ENCODE assay signal across 16 cellular contexts in the genomic region with DNA sequence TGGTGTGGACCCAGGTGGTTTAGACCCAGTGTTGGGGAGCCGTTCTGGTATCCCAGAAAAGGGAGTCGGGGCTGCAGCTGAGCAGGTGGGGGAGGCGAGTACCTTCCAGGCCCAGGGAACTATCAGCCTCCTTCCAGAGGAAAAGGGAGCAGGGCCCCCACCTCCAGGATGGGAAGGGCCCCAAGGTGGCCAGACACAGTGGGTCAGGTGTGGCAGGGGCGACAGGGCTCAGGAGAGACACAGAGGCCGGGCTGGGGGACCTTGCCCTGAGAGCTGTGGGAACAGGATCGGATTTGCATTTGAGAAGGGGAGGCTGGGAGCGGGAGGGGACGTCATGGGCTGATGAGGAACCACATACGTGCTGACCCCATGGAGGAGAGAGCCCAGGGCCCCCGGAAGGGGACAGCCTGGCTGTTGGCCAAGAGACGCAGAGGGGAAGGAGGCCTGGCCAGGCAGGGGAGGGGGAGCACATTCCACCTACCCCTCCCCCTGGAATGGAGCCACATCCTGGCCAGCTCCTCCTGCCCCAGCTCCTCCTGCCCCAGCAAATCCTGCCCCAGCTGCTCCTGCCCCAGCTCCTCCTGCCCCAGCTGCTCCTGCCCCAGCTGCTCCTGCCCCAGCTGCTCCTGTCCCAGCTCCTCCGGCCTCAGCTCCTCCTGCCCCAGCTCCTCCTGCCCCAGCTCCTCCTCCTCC. TPM values are rescaled to one million over a fixed set of nuclear protein-coding genes. Genes with fewer than 3 reads are reported as not detected.
DNase-seq lines count a peak whose midpoint lies in the region; ATAC-seq, FAIRE-seq and TF ChIP-seq lines count a peak whose summit lies in the region.
"Had no signal": no experiment of that assay in that cellular context is flagged by ENCODE, and none has a peak within 500 bp of the region (broad histone marks: within the 10 kb centered on the region; RNA-seq: fewer than 3 reads in every experiment).

No MANE protein-coding gene starts in this region.

- peaks cover 85% of the 10 kb centered on the region for H3K4me1 ChIP-seq in HepG2 (ENCODE audit: insufficient read depth, low read length)

- peak overlapping the region; percentile 87 for H3K4me2 ChIP-seq in HepG2 (ENCODE audit: low read depth, low read length)

- no peaks in the 10 kb centered on the region for H3K27me3 ChIP-seq in HepG2 (ENCODE audit: control insufficient read depth in 1 of 2, insufficient read depth in 2 of 2, low read length in 2 of 2)

- WGBS in HepG2 (ENCODE audit: low lambda C conversion rate): under 1% methylated on average over 10 of the region's 12 CpGs

- CTCF ChIA-PET in HepG2 (lab: Yijun Ruan, JAX; ENCODE audit: low intra/inter-chr PET ratio, low total read pairs): no interaction called here

- peak overlapping the region; percentile 77 for H3K9ac ChIP-seq in HepG2 (ENCODE audit: insufficient read depth, low read depth, low read length)

- intact Hi-C loops in left cardiac atrium (cut with DNase I): no loop called here
- intact Hi-C loops in left ventricle myocardium superior (cut with micrococcal nuclease): no loop called here
- intact Hi-C loops in HepG2 (cut with micrococcal nuclease; ENCODE audit: unreplicated experiment): loop anchor here (2.0 to 5.0 kb wide), 2 partner anchors 15 to 65 kb away; a partner anchor contains a TSS

- peaks cover 11% of the 10 kb centered on the region for H3K79me2 ChIP-seq in HepG2 (ENCODE audit: insufficient read depth, low read length)

- POLR2A ChIA-PET in HepG2 (lab: Yijun Ruan, JAX): interaction anchor here (0.9 to 6.6 kb wide), 9 partner anchors 9 to 68 kb away, joined by 3 to 80 read pairs (median 5); a partner anchor contains a TSS

- H3K4me3 ChIP-seq in HepG2 (replicated peaks in 1 of 3; ENCODE audit: insufficient read depth in 1 of 3, low read depth in 2 of 3, low read length in 3 of 3): peak overlapping the region; percentile 61 to 81 (median 63); a peak in 5 of 6 replicates
- H3K4me3 ChIP-seq: HAP-1 had no signal

- peak overlapping the region; percentile 87 for H3K27ac ChIP-seq in HepG2 (ENCODE audit: extremely low read length, insufficient read depth, low read length)

- H2AFZ ChIP-seq in HepG2 (ENCODE audit: low read length): no peak overlapping the region

- in situ Hi-C loops in HepG2 (cut with HindIII; ENCODE audit: extremely low pct_ligation_motif_present, low pct_unique_long_range_greater_than_20kb): no loop called here

- peak; percentile 55 for DNase-seq in left cardiac atrium
- DNase-seq in left ventricle myocardium superior: no peak
- peak; percentile 71 for DNase-seq in astrocyte of the hippocampus (ENCODE audit: low read depth, low spot score)
- peak; percentile 92 for DNase-seq in HepG2 (ENCODE audit: low spot score)
- DNase-seq in activated T-cell treated with anti-CD3 and anti-CD28 coated beads, Interleukin-2, amount 50 U/mL, for 1 hour: no peak
- DNase-seq in SIG-M5 (lab: John Stamatoyannopoulos, UW): no peak
- no peak for DNase-seq in T-helper 1 cell
- DNase-seq: activated CD4-positive, alpha-beta T cell treated with anti-CD3 and anti-CD28 coated beads, Interleukin-2, amount 50 U/mL, for 4 hours; activated gamma-delta T cell treated with Interleukin-2 at 50 U/mL for 16 hours; KG1; NCI-H2029 treated with DMSO at 0.1 percent for 48 hours; posterior cingulate gyrus; stimulated activated CD4-positive, alpha-beta T cell treated with anti-CD3 and anti-CD28 coated beads, Interleukin-4, amount 100 ng/mL, for 4 hours; stimulated activated naive CD4-positive, alpha-beta T cell had no signal

- no peaks in the 10 kb centered on the region; a peak in 1 of 5 replicates for H3K36me3 ChIP-seq in HepG2 (replicated peaks in 1 of 2; ENCODE audit: control insufficient read depth in 1 of 2, insufficient read depth in 2 of 2, low read length in 2 of 2)
- H3K36me3 ChIP-seq: HAP-1 had no signal

- TF ChIP-seq POLR2A in HepG2 (IDR thresholded peaks at IDR 0.05; ENCODE audit: insufficient read depth in 1 of 2, low read depth in 2 of 2, low read length in 2 of 2): no peak

- peak; percentile 14; the same call in 1 of the 2 replicates for TF ChIP-seq CTCF in HepG2 (CRISPR knock-in tag; IDR thresholded peaks at IDR 0.05)

- no peak for TF ChIP-seq RAD21 in HepG2 (CRISPR knock-in tag; IDR thresholded peaks at IDR 0.05)

- ATAC-seq in left cardiac atrium (peak in 1 of 2 donors; percentile 8), left ventricle myocardium superior (no peak), HepG2 (peak; percentile 83), HG02623 (IDR thresholded peaks at IDR 0.05; ENCODE audit: unreplicated experiment) (no peak)

- FAIRE-seq in HepG2 (lab: Jason Lieb, UNC): peak; percentile 94

- H4K20me1 ChIP-seq in HepG2 (ENCODE audit: insufficient read depth, low read length): no peaks in the 10 kb centered on the region

- H3K9me3 ChIP-seq in HepG2 (ENCODE audit: low read length): no peaks in the 10 kb centered on the region
- H3K9me3 ChIP-seq: HAP-1 had no signal

- BruUV-seq in HepG2 (replicated peaks; lab: Mats Ljungman, UMichigan): no TSS peak

- TF ChIP-seq EP300 in HepG2 (IDR thresholded peaks at IDR 0.05; ENCODE audit: low read depth in 2 of 2, low read length in 2 of 2): peak in 1 of 2 experiments; percentile 80; a peak in 2 of 4 replicates
- peak; percentile 55; the same call in 1 of the 2 replicates for TF ChIP-seq EP300 in HepG2 (CRISPR knock-in tag; IDR thresholded peaks at IDR 0.05; ENCODE audit: borderline replicate concordance)

TF ChIP-seq in HepG2, 621 proteins besides CTCF, POLR2A, EP300 and RAD21 (continues in another document):
- TF ChIP-seq ATM (IDR thresholded peaks at IDR 0.05; ENCODE audit: borderline replicate concordance) (no peak), MIER3 (CRISPR knock-in tag; IDR thresholded peaks at IDR 0.05; ENCODE audit: borderline replicate concordance) (no peak; the same call in 1 of the 2 replicates), ZNF749 (CRISPR knock-in tag; IDR thresholded peaks at IDR 0.05; ENCODE audit: borderline replicate concordance) (no peak), ZNF557 (CRISPR knock-in tag; IDR thresholded peaks at IDR 0.05) (no peak)
- TF ChIP-seq, protein P1, sequence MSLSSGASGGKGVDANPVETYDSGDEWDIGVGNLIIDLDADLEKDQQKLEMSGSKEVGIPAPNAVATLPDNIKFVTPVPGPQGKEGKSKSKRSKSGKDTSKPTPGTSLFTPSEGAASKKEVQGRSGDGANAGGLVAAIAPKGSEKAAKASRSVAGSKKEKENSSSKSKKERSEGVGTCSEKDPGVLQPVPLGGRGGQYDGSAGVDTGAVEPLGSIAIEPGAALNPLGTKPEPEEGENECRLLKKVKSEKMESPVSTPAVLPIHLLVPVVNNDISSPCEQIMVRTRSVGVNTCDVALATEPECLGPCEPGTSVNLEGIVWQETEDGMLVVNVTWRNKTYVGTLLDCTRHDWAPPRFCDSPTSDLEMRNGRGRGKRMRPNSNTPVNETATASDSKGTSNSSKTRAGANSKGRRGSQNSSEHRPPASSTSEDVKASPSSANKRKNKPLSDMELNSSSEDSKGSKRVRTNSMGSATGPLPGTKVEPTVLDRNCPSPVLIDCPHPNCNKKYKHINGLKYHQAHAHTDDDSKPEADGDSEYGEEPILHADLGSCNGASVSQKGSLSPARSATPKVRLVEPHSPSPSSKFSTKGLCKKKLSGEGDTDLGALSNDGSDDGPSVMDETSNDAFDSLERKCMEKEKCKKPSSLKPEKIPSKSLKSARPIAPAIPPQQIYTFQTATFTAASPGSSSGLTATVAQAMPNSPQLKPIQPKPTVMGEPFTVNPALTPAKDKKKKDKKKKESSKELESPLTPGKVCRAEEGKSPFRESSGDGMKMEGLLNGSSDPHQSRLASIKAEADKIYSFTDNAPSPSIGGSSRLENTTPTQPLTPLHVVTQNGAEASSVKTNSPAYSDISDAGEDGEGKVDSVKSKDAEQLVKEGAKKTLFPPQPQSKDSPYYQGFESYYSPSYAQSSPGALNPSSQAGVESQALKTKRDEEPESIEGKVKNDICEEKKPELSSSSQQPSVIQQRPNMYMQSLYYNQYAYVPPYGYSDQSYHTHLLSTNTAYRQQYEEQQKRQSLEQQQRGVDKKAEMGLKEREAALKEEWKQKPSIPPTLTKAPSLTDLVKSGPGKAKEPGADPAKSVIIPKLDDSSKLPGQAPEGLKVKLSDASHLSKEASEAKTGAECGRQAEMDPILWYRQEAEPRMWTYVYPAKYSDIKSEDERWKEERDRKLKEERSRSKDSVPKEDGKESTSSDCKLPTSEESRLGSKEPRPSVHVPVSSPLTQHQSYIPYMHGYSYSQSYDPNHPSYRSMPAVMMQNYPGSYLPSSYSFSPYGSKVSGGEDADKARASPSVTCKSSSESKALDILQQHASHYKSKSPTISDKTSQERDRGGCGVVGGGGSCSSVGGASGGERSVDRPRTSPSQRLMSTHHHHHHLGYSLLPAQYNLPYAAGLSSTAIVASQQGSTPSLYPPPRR (CRISPR knock-in tag; IDR thresholded peaks at IDR 0.05; ENCODE audit: borderline replicate concordance): peak; percentile 77

RNA-seq across cellular contexts. Expression of a gene that starts 9.7 kb away (rescaled TPM):
- 10 to 100 TPM; 30.3 to 38.7 TPM for total RNA-seq in left cardiac atrium
- 10.5 TPM for total RNA-seq in left ventricle myocardium superior
- total RNA-seq in HepG2 (2016; rRNA removed; fragmentation: Illumina TruSeq; extraction: Trizol): 21.5 and 26.3 TPM in 2 replicates
- total RNA-seq in HepG2 (2016; cell fraction: cytosol; rRNA removed; fragmentation: Illumina TruSeq; extraction: Trizol; ENCODE audit: low read depth): 11.5 and 11.7 TPM in 2 replicates
- 19.4 and 28.8 TPM in 2 replicates for total RNA-seq in HepG2 (2016; cell fraction: insoluble cytoplasmic fraction; rRNA removed; fragmentation: Illumina TruSeq; extraction: Trizol)
- total RNA-seq in HepG2 (2016; cell fraction: membrane; rRNA removed; fragmentation: Illumina TruSeq; extraction: Trizol): 34.4 and 35.6 TPM in 2 replicates
- total RNA-seq in HepG2 (2016; cell fraction: nucleus; rRNA removed; fragmentation: Illumina TruSeq; extraction: Trizol): 37.1 and 45.0 TPM in 2 replicates
- polyA plus RNA-seq in HepG2 (2011; rRNA removed): 50.0 and 80.3 TPM in 2 replicates
- polyA plus RNA-seq in HepG2 (2011; cell fraction: cytosol; rRNA removed): 48.3 and 72.3 TPM in 2 replicates
- 227 and 315 TPM in 2 replicates for polyA plus RNA-seq in HepG2 (2011; cell fraction: nucleus; rRNA removed)
- 90.1 and 104 TPM in 2 replicates for polyA plus RNA-seq in HepG2 (2012)
- polyA plus RNA-seq in HepG2 (2016; cell fraction: cytosol; fragmentation: Illumina TruSeq; extraction: Trizol; ENCODE audit: low read depth): 11.1 and 11.5 TPM in 2 replicates
- polyA plus RNA-seq in HepG2 (2016; cell fraction: insoluble cytoplasmic fraction; fragmentation: Illumina TruSeq; extraction: Trizol; ENCODE audit: low read depth): 52.7 and 63.6 TPM in 2 replicates
- polyA plus RNA-seq in HepG2 (2016; cell fraction: membrane; fragmentation: Illumina TruSeq; extraction: Trizol; ENCODE audit: low read depth): 49.3 and 52.2 TPM in 2 replicates
- polyA plus RNA-seq in HepG2 (2016; cell fraction: nucleus; fragmentation: Illumina TruSeq; extraction: Trizol; ENCODE audit: insufficient read depth, low read depth): 138 and 141 TPM in 2 replicates
- polyA minus RNA-seq in HepG2 (2011; rRNA and poly(A)+ RNA removed; ENCODE audit: low replicate concordance): 4.5 and 192 TPM in 2 replicates
- 91.4 and 94.8 TPM in 2 replicates for polyA minus RNA-seq in HepG2 (2011; cell fraction: cytosol; rRNA and poly(A)+ RNA removed)
- 41.0 and 47.5 TPM in 2 replicates for polyA minus RNA-seq in HepG2 (2011; cell fraction: nucleus; rRNA and poly(A)+ RNA removed)

Comparison
In these comparisons a context has a peak if more than half of its experiments do, and no peak if none do; other contexts are left out.
1. DNase-seq: peak in left cardiac atrium (single experiment), astrocyte of the hippocampus (single experiment) and HepG2 (single experiment); none in left ventricle myocardium superior (single experiment), activated T-cell treated with anti-CD3 and anti-CD28 coated beads, Interleukin-2, amount 50 U/mL, for 1 hour (single experiment), SIG-M5 (single experiment) and T-helper 1 cell (0 of 5).